In genomic region chr15:43826508-43827286, GRCh38 we compare ENCODE assay signal across 8 cellular contexts. TPM values are rescaled to one million over a fixed set of nuclear protein-coding genes. Genes with fewer than 3 reads are reported as not detected.
DNase-seq lines count a peak whose midpoint lies in the region; ATAC-seq and TF ChIP-seq lines count a peak whose summit lies in the region.
"Not testable (repeated sequence)": the region's sequence is repeated elsewhere in the genome, so short reads cannot be mapped to it uniquely, and the experiment has no call there.

Gene WDR76, plus strand, starts transcription at chr15:43827002. Its CDS starts 31 bp downstream, at chr15:43827033.

- not testable (repeated sequence) for H3K9me2 ChIP-seq in OCI-LY1 (ENCODE audit: low read depth, low read length)

- peak within 1 kb of the TSS; percentile 82 for H3K56ac ChIP-seq in IMR-90 (ENCODE audit: extremely low read depth, insufficient read depth, low read length)

- peak within 1 kb of the TSS; percentile 88 to 98 (median 92) for H3K27ac Mint-ChIP-seq in CD4-positive, alpha-beta memory T cell
- peak within 1 kb of the TSS; percentile 98 for H3K27ac Mint-ChIP-seq in activated CD8-positive, alpha-beta memory T cell treated with anti-CD3 and anti-CD28 coated beads, Interleukin-2, amount 10 ng/mL, durations not matched to agents 7 days and 5 days
- H3K27ac Mint-ChIP-seq in endodermal cell = peak within 1 kb of the TSS; percentile 84
- peak within 1 kb of the TSS; percentile 77 for H3K27ac Mint-ChIP-seq in memory B cell

- ATAC-seq in GM21367 (IDR thresholded peaks at IDR 0.05; ENCODE audit: unreplicated experiment) = peak; percentile 46
- peak; percentile 77 for ATAC-seq in IMR-90 (ENCODE audit: low read depth)
- peak; percentile 77 for ATAC-seq in activated CD8-positive, alpha-beta memory T cell treated with anti-CD3 and anti-CD28 coated beads, Interleukin-2, amount 10 ng/mL, durations not matched to agents 7 days and 5 days
- ATAC-seq in memory B cell (ENCODE audit: low read depth) = peak; percentile 67

- POLR2A ChIA-PET in CD4-positive, alpha-beta memory T cell (lab: Charles Lee; ENCODE audit: partially characterized antibody) = interaction anchor here (0.6 to 8.9 kb wide), 8 partner anchors 17 to 81 kb away, joined by 3 to 92 read pairs (median 6); partner anchors contain the start of genes ELL3, HYPK and SERINC4
- POLR2A ChIA-PET in IMR-90 (lab: Charles Lee; ENCODE audit: unreplicated experiment) = not testable (repeated sequence)

- H3K36me3 ChIP-seq in CD4-positive, alpha-beta memory T cell (ENCODE audit: insufficient read depth, low read length); IMR-90 (ENCODE audit: control insufficient read depth, insufficient read depth, low read length): not testable (repeated sequence)
- H3K36me3 ChIP-seq in OCI-LY1 (ENCODE audit: insufficient read depth, low read length) (peaks cover 40% of the 10 kb centered on the region), endodermal cell (ENCODE audit: control insufficient read depth, insufficient read depth, low read length) (peaks cover 12% of the 10 kb centered on the region)

- H2AK5ac ChIP-seq in IMR-90 (ENCODE audit: low read depth, low read length) = peak within 1 kb of the TSS; percentile 88; the same call in 1 of the 2 replicates

- H3K36me3 Mint-ChIP-seq in CD4-positive, alpha-beta memory T cell = peaks cover 4 to 10% of the 10 kb centered on the region in 2 donors
- H3K36me3 Mint-ChIP-seq in activated CD8-positive, alpha-beta memory T cell treated with anti-CD3 and anti-CD28 coated beads, Interleukin-2, amount 10 ng/mL, durations not matched to agents 7 days and 5 days = peaks cover 36% of the 10 kb centered on the region
- H3K36me3 Mint-ChIP-seq in endodermal cell (ENCODE audit: low read depth) = peaks cover 13% of the 10 kb centered on the region
- H3K36me3 Mint-ChIP-seq in memory B cell = not testable (repeated sequence)

- H3K79me2 ChIP-seq in OCI-LY1 (ENCODE audit: insufficient read depth, low read length) = peaks cover 74% of the 10 kb centered on the region

- dilution Hi-C loops in IMR-90 (cut with HindIII; ENCODE audit: low sequenced_read_pairs, unreplicated experiment) = not testable (repeated sequence)

- H3K18ac ChIP-seq in IMR-90 (ENCODE audit: low read depth, low read length) = not testable (repeated sequence)

- peaks cover 10 to 46% of the 10 kb centered on the region in 2 experiments; a peak in 3 of 4 replicates for H3K79me1 ChIP-seq in IMR-90 (ENCODE audit: low read depth in 1 of 2, low read length in 2 of 2)

- peak within 1 kb of the TSS; percentile 99 for H3K4me2 ChIP-seq in IMR-90 (ENCODE audit: low read depth, low read length)
- H3K4me2 ChIP-seq in OCI-LY1 (ENCODE audit: low read length) = peak within 1 kb of the TSS; percentile 90

- H3K9ac ChIP-seq in IMR-90 (ENCODE audit: low read depth, low read length) = peak within 1 kb of the TSS; percentile 69
- peak within 1 kb of the TSS; percentile 88 for H3K9ac ChIP-seq in OCI-LY1 (ENCODE audit: low read length)
- H3K9ac ChIP-seq in endodermal cell (ENCODE audit: extremely low read depth, low read length, poor library complexity, severe bottlenecking) = peak within 1 kb of the TSS; percentile 41

- H3K27me3 Mint-ChIP-seq in CD4-positive, alpha-beta memory T cell; activated CD8-positive, alpha-beta memory T cell treated with anti-CD3 and anti-CD28 coated beads, Interleukin-2, amount 10 ng/mL, durations not matched to agents 7 days and 5 days; endodermal cell (ENCODE audit: insufficient read depth); memory B cell: not testable (repeated sequence)

- H3K4me1 ChIP-seq in CD4-positive, alpha-beta memory T cell (ENCODE audit: insufficient read depth, low read length) = peaks cover 65% of the 10 kb centered on the region
- H3K4me1 ChIP-seq in IMR-90 (ENCODE audit: control insufficient read depth, insufficient read depth, low read length); endodermal cell (ENCODE audit: control insufficient read depth, insufficient read depth, low read length): not testable (repeated sequence)
- H3K4me1 ChIP-seq in OCI-LY1 (ENCODE audit: insufficient read depth, low read length, severe bottlenecking) = peaks cover 67% of the 10 kb centered on the region

- not testable (repeated sequence) for H3K9me1 ChIP-seq in IMR-90 (ENCODE audit: insufficient read depth, low read length)

- peak within 1 kb of the TSS; percentile 81 to 94 (median 91) for H3K4me3 Mint-ChIP-seq in CD4-positive, alpha-beta memory T cell
- peak within 1 kb of the TSS; percentile 98 for H3K4me3 Mint-ChIP-seq in activated CD8-positive, alpha-beta memory T cell treated with anti-CD3 and anti-CD28 coated beads, Interleukin-2, amount 10 ng/mL, durations not matched to agents 7 days and 5 days
- peak within 1 kb of the TSS; percentile 69 for H3K4me3 Mint-ChIP-seq in endodermal cell
- H3K4me3 Mint-ChIP-seq in memory B cell = peak within 1 kb of the TSS; percentile 85

- WGBS in IMR-90 (ENCODE audit: extremely low coverage in 2 of 2, insufficient read length in 1 of 2), 2 experiments = 9% methylated on average over 24 of the region's 46 CpGs; no CpG with 5 or more reads in 1 of the 2 experiments
- 16 to 32% methylated on average over 20 to 46 of the region's 46 CpGs for WGBS in endodermal cell (ENCODE audit: insufficient coverage in 1 of 2, insufficient read length in 1 of 2), 2 experiments

- peaks cover 27 to 78% (median 51%) of the 10 kb centered on the region in 4 donors for H3K4me1 Mint-ChIP-seq in CD4-positive, alpha-beta memory T cell
- H3K4me1 Mint-ChIP-seq in activated CD8-positive, alpha-beta memory T cell treated with anti-CD3 and anti-CD28 coated beads, Interleukin-2, amount 10 ng/mL, durations not matched to agents 7 days and 5 days = peaks cover 60% of the 10 kb centered on the region
- not testable (repeated sequence) for H3K4me1 Mint-ChIP-seq in endodermal cell
- H3K4me1 Mint-ChIP-seq in memory B cell = peaks cover 33% of the 10 kb centered on the region

- peak within 1 kb of the TSS; percentile 17; the same call in 1 of the 3 replicates for H2BK15ac ChIP-seq in IMR-90 (ENCODE audit: low read depth, low read length)

- H4K5ac ChIP-seq in IMR-90 (ENCODE audit: low read depth, low read length) = peak within 1 kb of the TSS; percentile 46; the same call in 1 of the 2 replicates

- BruUV-seq in IMR-90 (replicated peaks; lab: Mats Ljungman, UMichigan) = not testable (repeated sequence)

- peak within 1 kb of the TSS; percentile 96 for H2AFZ ChIP-seq in IMR-90 (replicated peaks; ENCODE audit: low read length, poor library complexity)
- not testable (repeated sequence) for H2AFZ ChIP-seq in OCI-LY1 (ENCODE audit: low read length)

- H4K8ac ChIP-seq in IMR-90 (ENCODE audit: low read depth in 2 of 2, low read length in 2 of 2) = peak within 1 kb of the TSS; percentile 85 to 93

- not testable (repeated sequence) for H3K9me3 ChIP-seq in CD4-positive, alpha-beta memory T cell (ENCODE audit: control insufficient read depth in 1 of 2, low read length in 2 of 2); IMR-90 (ENCODE audit: control insufficient read depth, insufficient read depth, low read length); OCI-LY1 (ENCODE audit: low read length); endodermal cell (ENCODE audit: control insufficient read depth, low read length)

- peak; percentile 56 to 76 (median 61) for DNase-seq in CD4-positive, alpha-beta memory T cell
- peak; percentile 79 for DNase-seq in IMR-90
- peak; percentile 90 for DNase-seq in activated CD8-positive, alpha-beta memory T cell treated with anti-CD3 and anti-CD28 coated beads, Interleukin-2, amount 10 ng/mL, durations not matched to agents 7 days and 5 days
- peak; percentile 93 for DNase-seq in endodermal cell
- DNase-seq in memory B cell (ENCODE audit: low spot score in 2 of 2) = peak; percentile 45 to 52
- DNase-seq in stimulated activated CD4-positive, alpha-beta T cell treated with anti-CD3 and anti-CD28 coated beads, TNF-alpha, amount 100 ng/mL, for 4 hours (ENCODE audit: low read depth in 3 of 3) = peak; percentile 33 to 59 (median 39)

- H3K23ac ChIP-seq in IMR-90 (ENCODE audit: low read depth, low read length) = peak within 1 kb of the TSS; percentile 95

- TF ChIP-seq RAD21 in IMR-90 (IDR thresholded peaks at IDR 0.05; ENCODE audit: low read length) = not testable (repeated sequence)

- not testable (repeated sequence) for H2BK5ac ChIP-seq in IMR-90 (ENCODE audit: low read depth, low read length, poor library complexity, severe bottlenecking)

- H4K91ac ChIP-seq in IMR-90 (ENCODE audit: insufficient read depth, low read depth, low read length) = peak within 1 kb of the TSS; percentile 76

- intact Hi-C loops in CD4-positive, alpha-beta memory T cell (cut with micrococcal nuclease) = loop anchor here (5.0 to 10.0 kb wide), 2 partner anchors 312 to 601 kb away; partner anchors contain the start of genes CTDSPL2 and MAP1A
- intact Hi-C loops in IMR-90 (cut with micrococcal nuclease) = not testable (repeated sequence)

- not testable (repeated sequence) for H3F3A ChIP-seq in OCI-LY1 (ENCODE audit: insufficient read depth, low read length)

- CTCF ChIA-PET in CD4-positive, alpha-beta memory T cell (lab: Charles Lee; ENCODE audit: partially characterized antibody) = interaction anchor here (1.3 kb wide), 1 partner anchor 15 kb away, joined by 3 read pairs; no protein-coding TSS in a partner anchor
- CTCF ChIA-PET in IMR-90 (lab: Yijun Ruan, JAX) = not testable (repeated sequence)
- CTCF ChIA-PET in activated CD8-positive, alpha-beta memory T cell treated with anti-CD3 and anti-CD28 coated beads, Interleukin-2, amount 10 ng/mL, durations not matched to agents 7 days and 5 days (lab: Charles Lee) = interaction anchor here (1.7 kb wide), 2 partner anchors 10 to 50 kb away, joined by 5 to 8 read pairs; partner anchors contain the start of gene ELL3

- 0 out of 2 replicates have a peak within 1 kb of the TSS, but pooled peaks have one; percentile 14 for H2BK120ac ChIP-seq in IMR-90 (ENCODE audit: low read depth, low read length)

- H3K4ac ChIP-seq in IMR-90 (ENCODE audit: low read depth, low read length) = peak within 1 kb of the TSS; percentile 92

- H3K27me3 ChIP-seq in CD4-positive, alpha-beta memory T cell (ENCODE audit: insufficient read depth, low read length); IMR-90 (ENCODE audit: control insufficient read depth, insufficient read depth, low read length); OCI-LY1 (ENCODE audit: insufficient read depth, low read length); endodermal cell (ENCODE audit: control insufficient read depth, insufficient read depth, low read length, poor library complexity, severe bottlenecking): not testable (repeated sequence)

- TF ChIP-seq CTCF in IMR-90 (conservative IDR thresholded peaks at IDR 0.05; ENCODE audit: low read depth, low read length); OCI-LY1 (IDR thresholded peaks at IDR 0.05; ENCODE audit: low read length); endodermal cell (conservative IDR thresholded peaks at IDR 0.05): not testable (repeated sequence)

- H3K9me3 Mint-ChIP-seq in CD4-positive, alpha-beta memory T cell; activated CD8-positive, alpha-beta memory T cell treated with anti-CD3 and anti-CD28 coated beads, Interleukin-2, amount 10 ng/mL, durations not matched to agents 7 days and 5 days (ENCODE audit: low read depth); endodermal cell; memory B cell: not testable (repeated sequence)

- H3K27ac ChIP-seq in CD4-positive, alpha-beta memory T cell (ENCODE audit: low read depth, low read length) = peak within 1 kb of the TSS; percentile 81
- H3K27ac ChIP-seq in IMR-90 (ENCODE audit: insufficient read depth, low read length) (peak within 1 kb of the TSS; percentile 55), OCI-LY1 (ENCODE audit: low read depth, low read length, poor library complexity, severe bottlenecking) (peak within 1 kb of the TSS; percentile 81)
- H3K27ac ChIP-seq in endodermal cell (ENCODE audit: low read depth, low read length) = not testable (repeated sequence)

- H4K20me1 ChIP-seq in IMR-90 (ENCODE audit: insufficient read depth, low read length); OCI-LY1 (ENCODE audit: insufficient read depth, low read length): not testable (repeated sequence)

- peak within 1 kb of the TSS; percentile 97 for H3K14ac ChIP-seq in IMR-90 (replicated peaks; ENCODE audit: low read depth, low read length)

- in situ Hi-C loops in IMR-90 (cut with MboI; ENCODE audit: low sequenced_read_pairs) = not testable (repeated sequence)

- not testable (repeated sequence) for H2BK20ac ChIP-seq in IMR-90 (ENCODE audit: low read depth, low read length)

- 0 out of 2 replicates have a peak, but pooled peaks have one; percentile 19 for TF ChIP-seq POLR2A in IMR-90 (IDR thresholded peaks at IDR 0.05; ENCODE audit: low read depth, low read length)

- peak within 1 kb of the TSS; percentile 47 to 73 for H3K4me3 ChIP-seq in CD4-positive, alpha-beta memory T cell (ENCODE audit: low read length in 2 of 2)
- H3K4me3 ChIP-seq in IMR-90 (ENCODE audit: insufficient read depth, low read depth, low read length) (peak within 1 kb of the TSS; percentile 95), OCI-LY1 (ENCODE audit: low read depth, low read length, poor library complexity, severe bottlenecking) (peak within 1 kb of the TSS; percentile 80), endodermal cell (ENCODE audit: low read length) (peak within 1 kb of the TSS; percentile 73)

- peak within 1 kb of the TSS; percentile 96 for H2AK9ac ChIP-seq in IMR-90 (replicated peaks; ENCODE audit: low read depth, low read length, poor library complexity)

RNA-seq across cellular contexts. Expression of gene WDR76, which starts in this region (rescaled TPM):
- 10 to 100 TPM; 17.2 TPM for total RNA-seq in CD4-positive, alpha-beta memory T cell
- 10 to 100 TPM in 1 of 2 donors, 1 to 10 TPM in 1; 8.7 to 12.2 TPM for polyA plus RNA-seq in CD4-positive, alpha-beta memory T cell
- 25.8 and 28.9 TPM in 2 replicates for total RNA-seq in IMR-90 (2012; rRNA removed)
- polyA plus RNA-seq in IMR-90 (2012; rRNA removed) = 4.7 and 4.8 TPM in 2 replicates
- polyA plus RNA-seq in IMR-90 (2012; cell fraction: cytosol; rRNA removed) = 0.45 and 0.91 TPM in 2 replicates
- polyA plus RNA-seq in IMR-90 (2012; cell fraction: nucleus; rRNA removed; ENCODE audit: low replicate concordance) = 0.35 and 2.0 TPM in 2 replicates
- 10 to 100 TPM; 79.7 to 91.1 TPM for total RNA-seq in activated CD8-positive, alpha-beta memory T cell treated with anti-CD3 and anti-CD28 coated beads, Interleukin-2, amount 10 ng/mL, durations not matched to agents 7 days and 5 days
- total RNA-seq in endodermal cell = 10 to 100 TPM; 22.6 to 34.4 TPM
- polyA plus RNA-seq in endodermal cell (2013, experiment 1 of 2) = 20.9 TPM
- polyA plus RNA-seq in endodermal cell (2013, experiment 2 of 2) = 21.0 TPM

Comparison
In these comparisons a context has a peak if more than half of its experiments do, and no peak if none do; other contexts are left out.
1. DNase-seq: peak in every context shown above with its lines; median percentile 93 in endodermal cell; 90 in activated CD8-positive, alpha-beta memory T cell treated with anti-CD3 and anti-CD28 coated beads, Interleukin-2, amount 10 ng/mL, durations not matched to agents 7 days and 5 days; 79 in IMR-90; 61 in CD4-positive, alpha-beta memory T cell; 48 in memory B cell; 39 in stimulated activated CD4-positive, alpha-beta T cell treated with anti-CD3 and anti-CD28 coated beads, TNF-alpha, amount 100 ng/mL, for 4 hours.